Comparison of ENCODE assay signal across 3 cellular contexts in genomic region chr16:24812813-24813212, GRCh38. TPM values are rescaled to one million over a fixed set of nuclear protein-coding genes. Genes with fewer than 3 reads are reported as not detected.
"Had no signal": no experiment of that assay in that cellular context is flagged by ENCODE, and none has a peak within 500 bp of the region (broad histone marks: within the 10 kb centered on the region; RNA-seq: fewer than 3 reads in every experiment).

No MANE protein-coding gene starts in this region.

RNA-seq across cellular contexts. Expression of gene SLC5A11, which starts 33.0 kb away (rescaled TPM):
- total RNA-seq: M059J, Right ventricle myocardium superior had no signal
- polyA plus RNA-seq: SK-N-SH had no signal
